ENCODE assay signal across 8 cellular contexts in the genomic region with DNA sequence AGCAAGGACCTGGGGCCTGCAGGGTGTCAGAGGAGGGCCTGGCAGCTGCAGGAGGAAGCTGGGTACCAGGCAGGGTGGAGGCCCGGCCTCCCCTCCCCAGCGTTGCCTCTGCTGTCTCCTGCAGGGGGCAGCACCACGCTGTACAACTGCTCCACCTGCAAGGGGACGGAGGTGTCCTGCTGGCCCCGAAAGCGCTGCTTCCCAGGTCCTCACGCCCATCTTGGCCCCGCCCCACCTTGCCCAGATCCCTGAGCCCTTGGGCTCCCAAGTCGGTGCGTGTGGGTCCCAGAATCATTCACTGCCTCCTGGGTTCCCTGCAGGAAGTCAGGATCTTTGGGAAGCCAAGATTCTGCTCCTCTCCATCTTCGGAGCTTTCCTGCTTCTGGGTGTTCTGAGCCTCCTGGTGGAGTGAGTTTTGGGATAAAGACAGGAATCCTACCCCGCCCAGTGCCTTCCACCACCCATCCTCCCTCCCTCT. TPM values are rescaled to one million over a fixed set of nuclear protein-coding genes. Genes with fewer than 3 reads are reported as not detected.
DNase-seq lines count a peak whose midpoint lies in the region; ATAC-seq and FAIRE-seq lines count a peak whose summit lies in the region.

No MANE protein-coding gene starts in this region.

- no peak overlapping the region for H2AFZ ChIP-seq in neuronal stem cell (ENCODE audit: low read length)

- no peak overlapping the region for H2BK12ac ChIP-seq in neuronal stem cell (ENCODE audit: low read length)

- peak; percentile 88 for FAIRE-seq in HTR-8/SVneo (lab: Jason Lieb, UNC)

- H3K9ac ChIP-seq in neuronal stem cell (ENCODE audit: low read depth, low read length, poor library complexity): no peak overlapping the region

- peaks cover 34% of the 10 kb centered on the region for H3K36me3 Mint-ChIP-seq in activated T-helper 17 cell treated with anti-CD3 and anti-CD28 coated beads, Interleukin-2, amount 50 U/mL, for 72 hours (ENCODE audit: low read depth)

- peaks cover 8% of the 10 kb centered on the region for H3K79me1 ChIP-seq in neuronal stem cell (ENCODE audit: low read depth, low read length)

- peak overlapping the region; percentile 30 for H2BK5ac ChIP-seq in neuronal stem cell (ENCODE audit: low read length)

- H3K27ac ChIP-seq in neuronal stem cell (replicated peaks; ENCODE audit: low read length) (no peak overlapping the region), substantia nigra (ENCODE audit: low read depth, low read length, poor library complexity, severe bottlenecking) (peak overlapping the region; percentile 83)

- peaks cover 17 to 38% of the 10 kb centered on the region in 2 donors for H3K4me1 ChIP-seq in neuronal stem cell (ENCODE audit: control insufficient read depth in 2 of 2, insufficient read depth in 1 of 2, low read depth in 1 of 2, low read length in 2 of 2)

- H3K27ac Mint-ChIP-seq in activated T-helper 17 cell treated with anti-CD3 and anti-CD28 coated beads, Interleukin-2, amount 50 U/mL, for 72 hours: peak overlapping the region; percentile 30

- no peaks in the 10 kb centered on the region for H3K36me3 ChIP-seq in neuronal stem cell (replicated peaks in 1 of 2; ENCODE audit: control insufficient read depth in 2 of 2, insufficient read depth in 2 of 2, low read length in 2 of 2)

- WGBS in neuronal stem cell (ENCODE audit: extremely low coverage in 2 of 2, insufficient read length in 2 of 2, insufficient replicate concordance in 1 of 2), 2 donors: no CpG with 5 or more reads among the region's 12 CpGs

- no peak overlapping the region for H3K14ac ChIP-seq in neuronal stem cell (ENCODE audit: low read length)

- peak overlapping the region; percentile 77 for H2BK120ac ChIP-seq in neuronal stem cell (ENCODE audit: low read depth, low read length)

- H3K27me3 ChIP-seq in neuronal stem cell (ENCODE audit: control insufficient read depth in 3 of 3, insufficient read depth in 3 of 3, low read depth in 1 of 3, low read length in 3 of 3): peaks cover 0 to 3% (median 0%) of the 10 kb centered on the region in 3 experiments

- H3K4me1 Mint-ChIP-seq in activated T-helper 17 cell treated with anti-CD3 and anti-CD28 coated beads, Interleukin-2, amount 50 U/mL, for 72 hours: peaks cover 6% of the 10 kb centered on the region

- H4K8ac ChIP-seq in neuronal stem cell (ENCODE audit: low read depth, low read length): no peak overlapping the region

- no peaks in the 10 kb centered on the region for H3K9me3 ChIP-seq in neuronal stem cell (replicated peaks in 1 of 2; ENCODE audit: control insufficient read depth in 2 of 2, insufficient read depth in 1 of 2, low read depth in 1 of 2, low read length in 2 of 2)

- peak overlapping the region; percentile 28 for H2BK15ac ChIP-seq in neuronal stem cell (ENCODE audit: low read length)

- H3K4ac ChIP-seq in neuronal stem cell (ENCODE audit: low read length): no peak overlapping the region

- H4K91ac ChIP-seq in neuronal stem cell (ENCODE audit: low read depth, low read length, poor library complexity): no peak overlapping the region

- peak overlapping the region; percentile 40 for H3K4me2 ChIP-seq in neuronal stem cell (ENCODE audit: insufficient read depth, low read length, poor library complexity, severe bottlenecking)

- peak overlapping the region; percentile 88 for H3K4me3 Mint-ChIP-seq in activated T-helper 17 cell treated with anti-CD3 and anti-CD28 coated beads, Interleukin-2, amount 50 U/mL, for 72 hours

- no peaks in the 10 kb centered on the region for H3K27me3 Mint-ChIP-seq in activated T-helper 17 cell treated with anti-CD3 and anti-CD28 coated beads, Interleukin-2, amount 50 U/mL, for 72 hours

- no peaks in the 10 kb centered on the region for H3K9me3 Mint-ChIP-seq in activated T-helper 17 cell treated with anti-CD3 and anti-CD28 coated beads, Interleukin-2, amount 50 U/mL, for 72 hours

- ATAC-seq in activated T-helper 17 cell treated with anti-CD3 and anti-CD28 coated beads, Interleukin-2, amount 50 U/mL, for 72 hours (replicated peaks): peak; percentile 36
- no peak for ATAC-seq in GM19328 (IDR thresholded peaks at IDR 0.05; ENCODE audit: unreplicated experiment)

- no peak overlapping the region for H3K4me3 ChIP-seq in neuronal stem cell (ENCODE audit: low read length in 2 of 2)

- DNase-seq in D341Med (ENCODE audit: low spot score): peak; percentile 82
- DNase-seq in HTR-8/SVneo (ENCODE audit: insufficient read length, low spot score): peak; percentile 80
- peak; percentile 82 for DNase-seq in RPMI8226
- peak; percentile 42 for DNase-seq in foreskin melanocyte
- DNase-seq in neuronal stem cell (ENCODE audit: low spot score): peak; percentile 76
- DNase-seq in substantia nigra (lab: John Stamatoyannopoulos, UW): peak in 46 of 49 donors; percentile 11 to 88 (median 56)

- peak overlapping the region; percentile 36 for H3K18ac ChIP-seq in neuronal stem cell (ENCODE audit: low read length)

- no peak overlapping the region for H3K23ac ChIP-seq in neuronal stem cell (ENCODE audit: low read depth, low read length, poor library complexity)

- H2AK5ac ChIP-seq in neuronal stem cell (ENCODE audit: low read depth, low read length): peak overlapping the region; percentile 37

RNA-seq across cellular contexts. Expression of gene TMEM95, which starts 1.2 kb away (rescaled TPM):
- 1 to 10 TPM in 1 of 2 donors, under 1 TPM in 1; 0.22 to 1.1 TPM for total RNA-seq in activated T-helper 17 cell treated with anti-CD3 and anti-CD28 coated beads, Interleukin-2, amount 50 U/mL, for 72 hours
- polyA plus RNA-seq in neuronal stem cell (2013, experiment 1 of 2): not detected
- not detected for polyA plus RNA-seq in neuronal stem cell (2013, experiment 2 of 2)

RNA-seq across cellular contexts. Expression of gene KCTD11, which starts 4.1 kb away (rescaled TPM):
- 10 to 100 TPM; 14.0 to 96.8 TPM for total RNA-seq in activated T-helper 17 cell treated with anti-CD3 and anti-CD28 coated beads, Interleukin-2, amount 50 U/mL, for 72 hours
- polyA plus RNA-seq in neuronal stem cell (2013, experiment 1 of 2): 6.9 TPM
- 6.6 TPM for polyA plus RNA-seq in neuronal stem cell (2013, experiment 2 of 2)

RNA-seq across cellular contexts. Expression of gene ACAP1, which starts 19.8 kb away (rescaled TPM):
- total RNA-seq in activated T-helper 17 cell treated with anti-CD3 and anti-CD28 coated beads, Interleukin-2, amount 50 U/mL, for 72 hours: 100 to 1,000 TPM; 527 to 774 TPM
- 6.8 TPM for polyA plus RNA-seq in neuronal stem cell (2013, experiment 1 of 2)
- polyA plus RNA-seq in neuronal stem cell (2013, experiment 2 of 2): 5.7 TPM

RNA-seq across cellular contexts. Expression of gene TNK1, which starts 24.8 kb away (rescaled TPM):
- 1 to 10 TPM; 2.9 to 4.8 TPM for total RNA-seq in activated T-helper 17 cell treated with anti-CD3 and anti-CD28 coated beads, Interleukin-2, amount 50 U/mL, for 72 hours
- polyA plus RNA-seq in neuronal stem cell (2013, experiment 1 of 2): 0.91 TPM
- polyA plus RNA-seq in neuronal stem cell (2013, experiment 2 of 2): 0.89 TPM

RNA-seq across cellular contexts. Expression of gene NEURL4, which starts 27.0 kb away (rescaled TPM):
- 10 to 100 TPM; 22.9 to 33.0 TPM for total RNA-seq in activated T-helper 17 cell treated with anti-CD3 and anti-CD28 coated beads, Interleukin-2, amount 50 U/mL, for 72 hours
- polyA plus RNA-seq in neuronal stem cell (2013, experiment 1 of 2): 15.9 TPM
- polyA plus RNA-seq in neuronal stem cell (2013, experiment 2 of 2): 15.0 TPM
